In genomic region chr11:134027671-134028070, GRCh38 we compare ENCODE assay signal across 23 cellular contexts. TPM values are rescaled to one million over a fixed set of nuclear protein-coding genes. Genes with fewer than 3 reads are reported as not detected.
DNase-seq lines count a peak whose midpoint lies in the region; ATAC-seq and TF ChIP-seq lines count a peak whose summit lies in the region.
"Had no signal": no experiment of that assay in that cellular context is flagged by ENCODE, and none has a peak within 500 bp of the region (broad histone marks: within the 10 kb centered on the region; RNA-seq: fewer than 3 reads in every experiment).

No MANE protein-coding gene starts in this region.

- peaks cover 20% of the 10 kb centered on the region for H3K27me3 ChIP-seq in DND-41 (ENCODE audit: insufficient read depth, low read length, poor library complexity)
- H3K27me3 ChIP-seq: BLaER1 treated with 17β-estradiol and CSF1 and Interleukin-3, amounts not matched to agents 10 nM and 100 nM; dorsolateral prefrontal cortex; heart left ventricle; sigmoid colon had no signal

- DNase-seq in activated T-cell treated with anti-CD3 and anti-CD28 coated beads for 1 hour (ENCODE audit: low read depth) (peak; percentile 14), activated T-cell treated with anti-CD3 and anti-CD28 coated beads for 4 hours (no peak), DND-41 (peak; percentile 56), mucosa of descending colon (no peak), middle frontal gyrus (ENCODE audit: extremely low spot score, low spot score) (no peak), islet precursor cell (no peak), glutamatergic neuron (no peak)
- no peak for DNase-seq in activated T-cell treated with anti-CD3 and anti-CD28 coated beads, Interleukin-2, amount 50 U/mL, for 4 hours
- DNase-seq: activated CD4-positive, alpha-beta T cell treated with anti-CD3 and anti-CD28 coated beads for 4 hours; dorsolateral prefrontal cortex; left ventricle myocardium inferior; midbrain; NCI-H1092; NCI-H2081 treated with DMSO at 0.1 percent for 48 hours; SHP77 treated with DMSO at 0.1 percent for 48 hours; sigmoid colon; stimulated activated CD4-positive, alpha-beta T cell treated with anti-CD3 and anti-CD28 coated beads, Interleukin-15, amount 100 ng/mL, for 24 hours had no signal

- ATAC-seq in DND-41 (ENCODE audit: insufficient read depth, low read depth) (peak; percentile 96), mucosa of descending colon (peak; percentile 27)
- ATAC-seq in activated T-cell treated with anti-CD3 and anti-CD28 coated beads, Interleukin-2, amount 50 U/mL, for 4 hours = peak; percentile 38 to 41
- ATAC-seq: heart left ventricle had no signal

- H3K27ac Mint-ChIP-seq in glutamatergic neuron (ENCODE audit: unreplicated experiment) = no peak overlapping the region
- H3K27ac Mint-ChIP-seq: activated T-helper 1 cell treated with anti-CD3 and anti-CD28 coated beads, Interleukin-12 subunit alpha, Interleukin-12 subunit beta, Interleukin-2, Interleukin-4 antibody, amounts not matched to agents 30 ng/mL and 10 ng/mL and 1 ng/mL, durations not matched to agents 14 hours and 24 hours and 36 hours had no signal

- H3K36me3 Mint-ChIP-seq in activated T-cell treated with anti-CD3 and anti-CD28 coated beads, Interleukin-2, amount 50 U/mL, for 4 hours (ENCODE audit: insufficient read depth) = no peaks in the 10 kb centered on the region
- H3K36me3 Mint-ChIP-seq in glutamatergic neuron (ENCODE audit: unreplicated experiment) = no peaks in the 10 kb centered on the region

- no peaks in the 10 kb centered on the region; the same call in none of the 2 replicates for H4K20me1 ChIP-seq in DND-41 (ENCODE audit: insufficient read depth, low read length)

- no peak overlapping the region for H3K9ac ChIP-seq in DND-41 (ENCODE audit: low read depth, low read length)
- H3K9ac ChIP-seq: BLaER1 treated with 17β-estradiol and CSF1 and Interleukin-3, amounts not matched to agents 10 nM and 100 nM had no signal

- intact Hi-C loops in mucosa of descending colon (cut with DNase I, micrococcal nuclease) = no loop called here

- TF ChIP-seq CTCF in DND-41 (IDR thresholded peaks at IDR 0.05; ENCODE audit: borderline replicate concordance, extremely low read depth, low read length, poor library complexity, severe bottlenecking) (no peak), mucosa of descending colon (IDR thresholded peaks at IDR 0.05) (no peak), glutamatergic neuron (IDR thresholded peaks at IDR 0.05; ENCODE audit: partially characterized antibody, unreplicated experiment) (no peak)

- no peak overlapping the region for H3K4me2 ChIP-seq in DND-41 (ENCODE audit: insufficient read depth, low read length)
- H3K4me2 ChIP-seq: BLaER1 treated with 17β-estradiol and CSF1 and Interleukin-3, amounts not matched to agents 10 nM and 100 nM had no signal

- no peaks in the 10 kb centered on the region for H3K4me1 ChIP-seq in DND-41 (ENCODE audit: insufficient read depth, low read length)
- H3K4me1 ChIP-seq in mucosa of descending colon (ENCODE audit: low read depth) = no peaks in the 10 kb centered on the region

- no peaks in the 10 kb centered on the region for H3K9me3 ChIP-seq in DND-41 (ENCODE audit: insufficient read depth, low read length, severe bottlenecking)
- H3K9me3 ChIP-seq in mucosa of descending colon = no peaks in the 10 kb centered on the region
- H3K9me3 ChIP-seq: BLaER1 treated with 17β-estradiol and CSF1 and Interleukin-3, amounts not matched to agents 10 nM and 100 nM; heart left ventricle; left ventricle myocardium inferior; sigmoid colon; suprapubic skin had no signal

- H3K4me1 Mint-ChIP-seq in activated T-cell treated with anti-CD3 and anti-CD28 coated beads, Interleukin-2, amount 50 U/mL, for 4 hours (ENCODE audit: low read depth) = peaks cover 35% of the 10 kb centered on the region
- peaks cover 29% of the 10 kb centered on the region for H3K4me1 Mint-ChIP-seq in glutamatergic neuron (ENCODE audit: low read depth, unreplicated experiment)

- H3K36me3 ChIP-seq in DND-41 (ENCODE audit: insufficient read depth, low read length) (no peaks in the 10 kb centered on the region), mucosa of descending colon (ENCODE audit: low read depth) (no peaks in the 10 kb centered on the region)
- H3K36me3 ChIP-seq: BLaER1 treated with 17β-estradiol and CSF1 and Interleukin-3, amounts not matched to agents 10 nM and 100 nM; heart left ventricle; left ventricle myocardium inferior; sigmoid colon; suprapubic skin had no signal

- peaks cover 3% of the 10 kb centered on the region for H3K27me3 Mint-ChIP-seq in activated T-cell treated with anti-CD3 and anti-CD28 coated beads, Interleukin-2, amount 50 U/mL, for 4 hours (ENCODE audit: low read depth)
- peaks cover 8% of the 10 kb centered on the region for H3K27me3 Mint-ChIP-seq in glutamatergic neuron (ENCODE audit: unreplicated experiment)

- H3K4me3 Mint-ChIP-seq in activated T-cell treated with anti-CD3 and anti-CD28 coated beads, Interleukin-2, amount 50 U/mL, for 4 hours = no peak overlapping the region
- H3K4me3 Mint-ChIP-seq in glutamatergic neuron (ENCODE audit: unreplicated experiment) = no peak overlapping the region
- H3K4me3 Mint-ChIP-seq: activated T-helper 1 cell treated with anti-CD3 and anti-CD28 coated beads, Interleukin-12 subunit alpha, Interleukin-12 subunit beta, Interleukin-2, Interleukin-4 antibody, amounts not matched to agents 30 ng/mL and 10 ng/mL and 1 ng/mL, durations not matched to agents 14 hours and 24 hours and 36 hours; neural crest cell had no signal

- H3K4me3 ChIP-seq in DND-41 (ENCODE audit: low read depth in 1 of 2, low read length in 2 of 2) (no peak overlapping the region), mucosa of descending colon (no peak overlapping the region)
- H3K4me3 ChIP-seq: BLaER1 treated with 17β-estradiol and CSF1 and Interleukin-3, amounts not matched to agents 10 nM and 100 nM; dorsolateral prefrontal cortex; heart left ventricle; left ventricle myocardium inferior; sigmoid colon; suprapubic skin had no signal

- no peaks in the 10 kb centered on the region for H3K79me2 ChIP-seq in DND-41 (ENCODE audit: insufficient read depth, low read length)

- no peaks in the 10 kb centered on the region for H3K9me3 Mint-ChIP-seq in activated T-cell treated with anti-CD3 and anti-CD28 coated beads, Interleukin-2, amount 50 U/mL, for 4 hours
- H3K9me3 Mint-ChIP-seq in glutamatergic neuron (ENCODE audit: unreplicated experiment) = peaks cover 15% of the 10 kb centered on the region
- H3K9me3 Mint-ChIP-seq: activated T-helper 1 cell treated with anti-CD3 and anti-CD28 coated beads, Interleukin-12 subunit alpha, Interleukin-12 subunit beta, Interleukin-2, Interleukin-4 antibody, amounts not matched to agents 30 ng/mL and 10 ng/mL and 1 ng/mL, durations not matched to agents 14 hours and 24 hours and 36 hours; neural crest cell had no signal

- no peak overlapping the region for H3K27ac ChIP-seq in DND-41 (ENCODE audit: low read length)
- H3K27ac ChIP-seq: BLaER1 treated with 17β-estradiol and CSF1 and Interleukin-3, amounts not matched to agents 10 nM and 100 nM; epithelial cell of prostate; heart left ventricle; left ventricle myocardium inferior; sigmoid colon; suprapubic skin had no signal

- H2AFZ ChIP-seq in DND-41 (ENCODE audit: low read depth, low read length) = no peak overlapping the region

RNA-seq across cellular contexts. Expression of gene JAM3, which starts 41.2 kb away (rescaled TPM):
- total RNA-seq in activated T-cell treated with anti-CD3 and anti-CD28 coated beads, Interleukin-2, amount 50 U/mL, for 4 hours = 10 to 100 TPM; 12.5 to 14.1 (median 12.8) TPM
- total RNA-seq in mucosa of descending colon = 10 to 100 TPM in 1 of 3 donors, 1 to 10 TPM in 2; 5.4 to 62.7 (median 5.5) TPM
- total RNA-seq in glutamatergic neuron (ENCODE audit: unreplicated experiment) = 101 TPM

Comparison
In these comparisons a context has a peak if more than half of its experiments do, and no peak if none do; other contexts are left out.
1. DNase-seq: peak in activated T-cell treated with anti-CD3 and anti-CD28 coated beads for 1 hour (single experiment) and DND-41 (single experiment); none in activated T-cell treated with anti-CD3 and anti-CD28 coated beads for 4 hours (single experiment), activated T-cell treated with anti-CD3 and anti-CD28 coated beads, Interleukin-2, amount 50 U/mL, for 4 hours (single experiment), mucosa of descending colon (0 of 3), middle frontal gyrus (single experiment), islet precursor cell (single experiment) and glutamatergic neuron (single experiment).
2. ATAC-seq: peak in every context shown above with its lines; median percentile 96 in DND-41; 40 in activated T-cell treated with anti-CD3 and anti-CD28 coated beads, Interleukin-2, amount 50 U/mL, for 4 hours; 27 in mucosa of descending colon.